ENCODE assay signal across 24 cellular contexts in the genomic region with DNA sequence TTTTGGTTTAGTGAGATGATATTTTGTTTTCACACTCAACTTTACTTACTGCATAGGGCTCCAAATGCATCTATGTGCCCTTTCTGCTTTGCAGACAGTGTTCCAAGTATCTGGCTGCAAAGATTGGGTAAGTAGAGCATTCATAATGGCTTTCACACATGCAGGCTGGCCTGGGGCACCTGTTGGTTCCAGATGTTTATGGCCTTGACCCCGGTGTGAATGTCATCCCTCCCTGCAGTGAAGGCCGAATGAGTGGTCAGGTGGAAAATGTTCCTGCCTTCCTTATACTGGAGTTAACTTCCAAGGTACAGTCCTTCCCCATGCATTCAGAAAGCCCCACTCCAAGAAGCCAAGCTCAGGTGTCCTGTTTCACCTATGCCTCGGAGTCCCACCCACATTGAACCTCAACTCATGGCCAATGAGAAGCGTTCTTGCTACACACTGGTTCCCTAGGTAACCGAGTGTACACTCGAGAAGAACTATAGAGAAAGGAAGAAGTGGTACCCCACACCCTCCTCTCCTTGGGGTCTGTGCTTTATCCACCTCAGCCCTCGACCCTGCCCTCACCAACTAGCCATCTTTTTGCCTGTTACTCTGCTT. TPM values are rescaled to one million over a fixed set of nuclear protein-coding genes. Genes with fewer than 3 reads are reported as not detected.
DNase-seq lines count a peak whose midpoint lies in the region; ATAC-seq, FAIRE-seq and TF ChIP-seq lines count a peak whose summit lies in the region.
"Had no signal": no experiment of that assay in that cellular context is flagged by ENCODE, and none has a peak within 500 bp of the region (broad histone marks: within the 10 kb centered on the region; RNA-seq: fewer than 3 reads in every experiment).

No MANE protein-coding gene starts in this region.

- no peak overlapping the region for H3K9ac ChIP-seq in H1 (replicated peaks in 1 of 4; ENCODE audit: extremely low read depth in 1 of 4, low read depth in 3 of 4, low read length in 3 of 4)
- H3K9ac ChIP-seq: BLaER1, SK-N-SH had no signal

- no peak overlapping the region for H3K14ac ChIP-seq in H1 (ENCODE audit: insufficient read length)

- 53% methylated on average over 7 of the region's 7 CpGs; no CpG with 5 or more reads in 1 of the 2 experiments for WGBS in H1 (ENCODE audit: extremely low coverage in 1 of 2, insufficient coverage in 1 of 2, insufficient read length in 1 of 2, insufficient replicate concordance in 2 of 2, low coverage in 1 of 2, low lambda C conversion rate in 2 of 2, missing lambda C conversion rate in 1 of 2), 2 experiments

- no peaks in the 10 kb centered on the region for H3K9me3 ChIP-seq in H1 (ENCODE audit: insufficient read depth in 2 of 2, low read depth in 1 of 2, low read length in 1 of 2)
- H3K9me3 ChIP-seq: BLaER1, SK-N-SH had no signal

- peaks cover 3% of the 10 kb centered on the region for H3K9me3 Mint-ChIP-seq in activated CD8-positive, alpha-beta memory T cell treated with anti-CD3 and anti-CD28 coated beads, Interleukin-2, amount 10 ng/mL, durations not matched to agents 7 days and 5 days (ENCODE audit: low read depth)

- no peak overlapping the region; the same call in 1 of the 2 replicates for H2BK15ac ChIP-seq in H1 (ENCODE audit: low read length)

- 0 out of 2 replicates have a peak overlapping the region, but pooled peaks have one; percentile 59 for H2AFZ ChIP-seq in H1 (ENCODE audit: low read length)

- H3K27me3 ChIP-seq in H1 (replicated peaks in 1 of 4; ENCODE audit: control insufficient read depth in 3 of 4, extremely low read depth in 1 of 4, insufficient read depth in 3 of 4, low read length in 3 of 4): no peaks in the 10 kb centered on the region
- H3K27me3 ChIP-seq: BLaER1 had no signal

- H3K27me3 Mint-ChIP-seq in activated CD8-positive, alpha-beta memory T cell treated with anti-CD3 and anti-CD28 coated beads, Interleukin-2, amount 10 ng/mL, durations not matched to agents 7 days and 5 days: no peaks in the 10 kb centered on the region

- peak; percentile 8 for DNase-seq in activated CD8-positive, alpha-beta memory T cell treated with anti-CD3 and anti-CD28 coated beads, Interleukin-2, amount 50 U/mL, for 48 hours
- no peak for DNase-seq in activated CD8-positive, alpha-beta memory T cell treated with anti-CD3 and anti-CD28 coated beads, Interleukin-2, amount 10 ng/mL, durations not matched to agents 7 days and 5 days
- DNase-seq in H1 (ENCODE audit: low read depth in 1 of 2, low spot score in 2 of 2) (no peak), iPS-NIHi11 (ENCODE audit: low spot score) (peak; percentile 75), nucleus accumbens (lab: John Stamatoyannopoulos, UW) (no peak), NCI-H1092 treated with DMSO at 0.1 percent for 48 hours (lab: John Stamatoyannopoulos, UW) (no peak), UCSD-AML1 (lab: John Stamatoyannopoulos, UW; ENCODE audit: unreplicated experiment) (no peak)
- DNase-seq: CD4-positive, alpha-beta memory T cell; DMS153; GOT3; HFFc6; KG1; NCI-H2081; NCI-H2227 treated with DMSO at 0.1 percent for 48 hours; NCI-H524; PC-3; RPMI8226; SHP77 treated with DMSO at 0.1 percent for 48 hours; SK-N-SH had no signal

- peaks cover 3 to 19% (median 12%) of the 10 kb centered on the region in 4 experiments; a peak in 5 of 7 replicates for H3K4me1 ChIP-seq in H1 (replicated peaks in 1 of 4; ENCODE audit: control insufficient read depth in 3 of 4, insufficient read depth in 4 of 4, low read length in 3 of 4)
- H3K4me1 ChIP-seq: A549, BLaER1 had no signal

- H2BK5ac ChIP-seq in H1 (ENCODE audit: low read depth, low read length): no peak overlapping the region

- no peak for TF ChIP-seq POLR2A in H1 (IDR thresholded peaks at IDR 0.05; ENCODE audit: control extremely low read depth in 1 of 2, low read depth in 2 of 2, low read length in 2 of 2)

- no peak overlapping the region for H2BK20ac ChIP-seq in H1 (ENCODE audit: low read length)

- H4K91ac ChIP-seq in H1 (replicated peaks; ENCODE audit: insufficient read length, low read length): no peak overlapping the region

- no peak overlapping the region for H4K5ac ChIP-seq in H1 (ENCODE audit: insufficient read length, low read depth, low read length)

- no peak for TF ChIP-seq RAD21 in H1 (IDR thresholded peaks at IDR 0.05 in 1 of 2, conservative IDR thresholded peaks at IDR 0.05 in 1 of 2; ENCODE audit: low read depth in 2 of 2, low read length in 2 of 2)

- no peak overlapping the region for H3K27ac Mint-ChIP-seq in activated CD8-positive, alpha-beta memory T cell treated with anti-CD3 and anti-CD28 coated beads, Interleukin-2, amount 10 ng/mL, durations not matched to agents 7 days and 5 days
- H3K27ac Mint-ChIP-seq: CD4-positive, alpha-beta memory T cell; HFFc6 had no signal

- CTCF ChIA-PET in activated CD8-positive, alpha-beta memory T cell treated with anti-CD3 and anti-CD28 coated beads, Interleukin-2, amount 10 ng/mL, durations not matched to agents 7 days and 5 days (lab: Charles Lee): no interaction called here
- CTCF ChIA-PET in H1 (lab: Charles Lee; ENCODE audit: partially characterized antibody): no interaction called here

- no peak overlapping the region for H3K4ac ChIP-seq in H1 (replicated peaks; ENCODE audit: insufficient read length, low read depth, low read length)

- no peak overlapping the region for H3K4me3 Mint-ChIP-seq in activated CD8-positive, alpha-beta memory T cell treated with anti-CD3 and anti-CD28 coated beads, Interleukin-2, amount 10 ng/mL, durations not matched to agents 7 days and 5 days
- H3K4me3 Mint-ChIP-seq: CD4-positive, alpha-beta memory T cell; HFFc6 had no signal

- H2AK5ac ChIP-seq in H1 (ENCODE audit: low read depth, low read length): no peak overlapping the region

- no peak overlapping the region; the same call in 1 of the 2 replicates for H3K18ac ChIP-seq in H1 (ENCODE audit: extremely low read depth, low read length)

- no peak for ATAC-seq in activated CD8-positive, alpha-beta memory T cell treated with anti-CD3 and anti-CD28 coated beads, Interleukin-2, amount 10 ng/mL, durations not matched to agents 7 days and 5 days
- ATAC-seq in HG02870 (IDR thresholded peaks at IDR 0.05; ENCODE audit: unreplicated experiment): no peak
- ATAC-seq: A549, GM12878, HepG2, PC-3 had no signal

- FAIRE-seq in H1 (lab: Jason Lieb, UNC): peak; percentile 98
- FAIRE-seq: GM12878, HepG2 had no signal

- no peak overlapping the region for H3K56ac ChIP-seq in H1 (replicated peaks; ENCODE audit: insufficient read length, low read depth, low read length)

- H4K8ac ChIP-seq in H1 (ENCODE audit: extremely low read depth, insufficient read depth, low read length): no peak overlapping the region

- H3K36me3 Mint-ChIP-seq in activated CD8-positive, alpha-beta memory T cell treated with anti-CD3 and anti-CD28 coated beads, Interleukin-2, amount 10 ng/mL, durations not matched to agents 7 days and 5 days: no peaks in the 10 kb centered on the region
- H3K36me3 Mint-ChIP-seq: CD4-positive, alpha-beta memory T cell had no signal

- no peaks in the 10 kb centered on the region for H3K36me3 ChIP-seq in H1 (ENCODE audit: control insufficient read depth in 2 of 4, insufficient read depth in 4 of 4, low read length in 3 of 4)
- H3K36me3 ChIP-seq: BLaER1 had no signal

- H2BK12ac ChIP-seq in H1 (ENCODE audit: low read depth, low read length): 0 out of 2 replicates have a peak overlapping the region, but pooled peaks have one; percentile 41

- no peaks in the 10 kb centered on the region for H3K79me2 ChIP-seq in H1 (ENCODE audit: control insufficient read depth in 1 of 2, insufficient read depth in 2 of 2, low read length in 2 of 2)

- no peak overlapping the region for H3K27ac ChIP-seq in H1 (ENCODE audit: low read depth, low read length)
- H3K27ac ChIP-seq: A549, BLaER1 had no signal

- H2BK120ac ChIP-seq in H1 (replicated peaks; ENCODE audit: low read depth, low read length): no peak overlapping the region

- H3K23ac ChIP-seq in H1 (ENCODE audit: insufficient read length): no peak overlapping the region

- no peak overlapping the region for H3K4me3 ChIP-seq in H1 (ENCODE audit: extremely low read depth in 1 of 4, insufficient read depth in 2 of 4, low read depth in 3 of 4, low read length in 4 of 4)
- H3K4me3 ChIP-seq: A549, BLaER1, GM12878 had no signal

- TF ChIP-seq CTCF in H1 (IDR thresholded peaks at IDR 0.05; ENCODE audit: control extremely low read depth in 1 of 3, insufficient read depth in 1 of 3, low read depth in 1 of 3, low read length in 3 of 3): no peak

- H3K23me2 ChIP-seq in H1 (ENCODE audit: low read depth, low read length): no peaks in the 10 kb centered on the region

- POLR2A ChIA-PET in H1 (lab: Charles Lee; ENCODE audit: partially characterized antibody): no interaction called here

- no peak for TF ChIP-seq EP300 in H1 (IDR thresholded peaks at IDR 0.05; ENCODE audit: borderline replicate concordance in 1 of 2, low read depth in 2 of 2, low read length in 2 of 2)

- no peaks in the 10 kb centered on the region for H3K79me1 ChIP-seq in H1 (ENCODE audit: low read depth, low read length)

- no peaks in the 10 kb centered on the region for H4K20me1 ChIP-seq in H1 (replicated peaks in 1 of 2; ENCODE audit: control insufficient read depth in 1 of 2, insufficient read depth in 2 of 2, low read length in 2 of 2)
- H4K20me1 ChIP-seq: BLaER1 had no signal

- peak overlapping the region; percentile 40 to 52; a peak in 3 of 4 replicates for H3K4me2 ChIP-seq in H1 (ENCODE audit: insufficient read depth in 1 of 2, low read depth in 2 of 2, low read length in 2 of 2)
- H3K4me2 ChIP-seq: A549, BLaER1, SK-N-SH had no signal

- H3K4me1 Mint-ChIP-seq in activated CD8-positive, alpha-beta memory T cell treated with anti-CD3 and anti-CD28 coated beads, Interleukin-2, amount 10 ng/mL, durations not matched to agents 7 days and 5 days: no peaks in the 10 kb centered on the region

TF ChIP-seq in H1, 55 proteins besides CTCF, POLR2A, EP300 and RAD21 (continues in another document):
- TF ChIP-seq SP1 (IDR thresholded peaks at IDR 0.05; ENCODE audit: low read depth, low read length): peak; percentile 65; the same call in 1 of the 2 replicates
- no peak for TF ChIP-seq KDM4A (IDR thresholded peaks at IDR 0.05; ENCODE audit: low read depth, low read length, severe bottlenecking)
- TF ChIP-seq KDM5A (IDR thresholded peaks at IDR 0.05; ENCODE audit: low read length): no peak
- TF ChIP-seq SP2 (IDR thresholded peaks at IDR 0.05; ENCODE audit: low read length): no peak
- no peak for TF ChIP-seq TBP (IDR thresholded peaks at IDR 0.05; ENCODE audit: low read depth, low read length)

RNA-seq across cellular contexts. Expression of a gene that starts 23.0 kb away (rescaled TPM):
- not detected for total RNA-seq in activated CD8-positive, alpha-beta memory T cell treated with anti-CD3 and anti-CD28 coated beads, Interleukin-2, amount 10 ng/mL, durations not matched to agents 7 days and 5 days
- 0.09 and 0.33 TPM in 2 replicates for total RNA-seq in H1 (2021; fragmentation: NEBNext Ultra II Directional; extraction: Animal tissue kit (Norgen Biotek cat#: 25700))
- 0.06 and 0.11 TPM in 2 replicates for polyA plus RNA-seq in H1 (2011; rRNA removed)
- 0.08 TPM for polyA plus RNA-seq in H1 (2011; cell fraction: cytosol; rRNA removed)
- polyA plus RNA-seq in H1 (2011; cell fraction: nucleus; rRNA removed): 0.21 TPM
- polyA plus RNA-seq in H1 (2012, experiment 1 of 2): 0.06 to 0.28 TPM (median 0.08 TPM) in 4 replicates
- 0.05 TPM for polyA plus RNA-seq in H1 (2012, experiment 2 of 2)
- polyA plus RNA-seq in H1 (2013, experiment 1 of 2): 0.02 TPM
- 0.04 TPM for polyA plus RNA-seq in H1 (2013, experiment 2 of 2)
- 0.19 and 0.29 TPM in 2 replicates for polyA minus RNA-seq in H1 (2011; rRNA and poly(A)+ RNA removed)
- polyA minus RNA-seq in H1 (2011; cell fraction: cytosol; rRNA and poly(A)+ RNA removed): not detected
- 0.40 TPM for polyA minus RNA-seq in H1 (2011; cell fraction: nucleus; rRNA and poly(A)+ RNA removed)
- total RNA-seq: GM12878, HepG2, HFFc6, PC-3 had no signal
- polyA plus RNA-seq: A549; CD4-positive, alpha-beta memory T cell; GM12878; HepG2 had no signal

Comparison
In these comparisons a context has a peak if more than half of its experiments do, and no peak if none do; other contexts are left out.
1. DNase-seq: peak in activated CD8-positive, alpha-beta memory T cell treated with anti-CD3 and anti-CD28 coated beads, Interleukin-2, amount 50 U/mL, for 48 hours (single experiment) and iPS-NIHi11 (single experiment); none in activated CD8-positive, alpha-beta memory T cell treated with anti-CD3 and anti-CD28 coated beads, Interleukin-2, amount 10 ng/mL, durations not matched to agents 7 days and 5 days (single experiment), H1 (0 of 2), nucleus accumbens (0 of 56), NCI-H1092 treated with DMSO at 0.1 percent for 48 hours (single experiment) and UCSD-AML1 (single experiment).